In genomic region chr13:98411617-98412310, GRCh38 we compare ENCODE assay signal across 9 cellular contexts.
DNase-seq lines count a peak whose midpoint lies in the region; ATAC-seq and TF ChIP-seq lines count a peak whose summit lies in the region.
"Had no signal": no experiment of that assay in that cellular context is flagged by ENCODE, and none has a peak within 500 bp of the region (broad histone marks: within the 10 kb centered on the region; RNA-seq: fewer than 3 reads in every experiment).

No MANE protein-coding gene starts in this region.

- TF ChIP-seq CTCF in VCaP (conservative IDR thresholded peaks at IDR 0.05): no peak
- no peak for TF ChIP-seq CTCF in left ventricle myocardium inferior (IDR thresholded peaks at IDR 0.05; ENCODE audit: borderline replicate concordance)

- DNase-seq in activated CD4-positive, alpha-beta memory T cell treated with anti-CD3 and anti-CD28 coated beads for 36 hours: no peak
- no peak for DNase-seq in activated CD4-positive, alpha-beta memory T cell treated with anti-CD3 and anti-CD28 coated beads, Interleukin-2, amount 10 ng/mL, durations not matched to agents 7 days and 5 days
- DNase-seq in left ventricle myocardium inferior: peak; percentile 41
- DNase-seq in stromal cell of bone marrow (ENCODE audit: low read depth): peak; percentile 23
- DNase-seq: colonic mucosa had no signal

- H3K9me3 ChIP-seq in left ventricle myocardium inferior (replicated peaks): no peaks in the 10 kb centered on the region
- H3K9me3 ChIP-seq: colonic mucosa had no signal

- H3K36me3 ChIP-seq in left ventricle myocardium inferior: peaks cover 59% of the 10 kb centered on the region
- H3K36me3 ChIP-seq: colonic mucosa had no signal

- H3K27me3 Mint-ChIP-seq in activated CD4-positive, alpha-beta memory T cell treated with anti-CD3 and anti-CD28 coated beads for 36 hours: peaks cover 5% of the 10 kb centered on the region
- peaks cover 28% of the 10 kb centered on the region for H3K27me3 Mint-ChIP-seq in activated CD4-positive, alpha-beta memory T cell treated with anti-CD3 and anti-CD28 coated beads, Interleukin-2, amount 10 ng/mL, durations not matched to agents 7 days and 5 days

- peaks cover under 1% of the 10 kb centered on the region for H3K9me3 Mint-ChIP-seq in activated CD4-positive, alpha-beta memory T cell treated with anti-CD3 and anti-CD28 coated beads for 36 hours
- peaks cover 1% of the 10 kb centered on the region for H3K9me3 Mint-ChIP-seq in activated CD4-positive, alpha-beta memory T cell treated with anti-CD3 and anti-CD28 coated beads, Interleukin-2, amount 10 ng/mL, durations not matched to agents 7 days and 5 days

- ATAC-seq in HG02642 (IDR thresholded peaks at IDR 0.05; ENCODE audit: poor library complexity, unreplicated experiment) (no peak), GM21723 (IDR thresholded peaks at IDR 0.05; ENCODE audit: unreplicated experiment) (no peak), HG03097 (IDR thresholded peaks at IDR 0.05; ENCODE audit: low FRiP score, unreplicated experiment) (no peak)

- no peaks in the 10 kb centered on the region for H3K27me3 ChIP-seq in left ventricle myocardium inferior (ENCODE audit: low read depth)
- H3K27me3 ChIP-seq: colonic mucosa had no signal

- peak overlapping the region; percentile 33 for H3K4me3 Mint-ChIP-seq in activated CD4-positive, alpha-beta memory T cell treated with anti-CD3 and anti-CD28 coated beads for 36 hours
- H3K4me3 Mint-ChIP-seq in activated CD4-positive, alpha-beta memory T cell treated with anti-CD3 and anti-CD28 coated beads, Interleukin-2, amount 10 ng/mL, durations not matched to agents 7 days and 5 days: no peak overlapping the region

- no peaks in the 10 kb centered on the region for H3K4me1 ChIP-seq in left ventricle myocardium inferior
- H3K4me1 ChIP-seq: colonic mucosa had no signal

- intact Hi-C loops in activated CD4-positive, alpha-beta memory T cell treated with anti-CD3 and anti-CD28 coated beads for 36 hours (cut with micrococcal nuclease): no loop called here
- intact Hi-C loops in left ventricle myocardium inferior (cut with micrococcal nuclease): no loop called here

- H3K36me3 Mint-ChIP-seq in activated CD4-positive, alpha-beta memory T cell treated with anti-CD3 and anti-CD28 coated beads for 36 hours: no peaks in the 10 kb centered on the region
- H3K36me3 Mint-ChIP-seq in activated CD4-positive, alpha-beta memory T cell treated with anti-CD3 and anti-CD28 coated beads, Interleukin-2, amount 10 ng/mL, durations not matched to agents 7 days and 5 days (ENCODE audit: low read depth): no peaks in the 10 kb centered on the region

- CTCF ChIA-PET in activated CD4-positive, alpha-beta memory T cell treated with anti-CD3 and anti-CD28 coated beads for 36 hours (lab: Charles Lee): no interaction called here
- CTCF ChIA-PET in activated CD4-positive, alpha-beta memory T cell treated with anti-CD3 and anti-CD28 coated beads, Interleukin-2, amount 10 ng/mL, durations not matched to agents 7 days and 5 days (lab: Charles Lee): no interaction called here

- peak overlapping the region; percentile 98; the same call in 1 of the 2 replicates for H3K27ac ChIP-seq in VCaP
- H3K27ac ChIP-seq in left ventricle myocardium inferior (replicated peaks): no peak overlapping the region
- H3K27ac ChIP-seq: colonic mucosa had no signal

- H3K4me3 ChIP-seq in left ventricle myocardium inferior: no peak overlapping the region
- H3K4me3 ChIP-seq: colonic mucosa had no signal

- POLR2A ChIA-PET in activated CD4-positive, alpha-beta memory T cell treated with anti-CD3 and anti-CD28 coated beads for 36 hours (lab: Charles Lee): no interaction called here
- POLR2A ChIA-PET in activated CD4-positive, alpha-beta memory T cell treated with anti-CD3 and anti-CD28 coated beads, Interleukin-2, amount 10 ng/mL, durations not matched to agents 7 days and 5 days (lab: Charles Lee): no interaction called here

- peaks cover 6% of the 10 kb centered on the region for H3K4me1 Mint-ChIP-seq in activated CD4-positive, alpha-beta memory T cell treated with anti-CD3 and anti-CD28 coated beads for 36 hours (ENCODE audit: low read depth)
- H3K4me1 Mint-ChIP-seq in activated CD4-positive, alpha-beta memory T cell treated with anti-CD3 and anti-CD28 coated beads, Interleukin-2, amount 10 ng/mL, durations not matched to agents 7 days and 5 days: peaks cover 3% of the 10 kb centered on the region

- no peak overlapping the region for H3K27ac Mint-ChIP-seq in activated CD4-positive, alpha-beta memory T cell treated with anti-CD3 and anti-CD28 coated beads for 36 hours
- no peak overlapping the region for H3K27ac Mint-ChIP-seq in activated CD4-positive, alpha-beta memory T cell treated with anti-CD3 and anti-CD28 coated beads, Interleukin-2, amount 10 ng/mL, durations not matched to agents 7 days and 5 days

Comparison
In these comparisons a context has a peak if more than half of its experiments do, and no peak if none do; other contexts are left out.
1. DNase-seq: peak in left ventricle myocardium inferior (single experiment) and stromal cell of bone marrow (single experiment); none in activated CD4-positive, alpha-beta memory T cell treated with anti-CD3 and anti-CD28 coated beads for 36 hours (single experiment) and activated CD4-positive, alpha-beta memory T cell treated with anti-CD3 and anti-CD28 coated beads, Interleukin-2, amount 10 ng/mL, durations not matched to agents 7 days and 5 days (single experiment).